ENCODE assay signal across 2 cellular contexts in genomic region chr3:59079962-59080361, GRCh38.
TF ChIP-seq lines count a peak whose summit lies in the region.

No MANE protein-coding gene starts in this region.

TF ChIP-seq in SK-N-SH treated with all-trans-retinoic acid at 6 μM for 48 hours, 23 proteins besides CTCF, POLR2A, EP300 and RAD21 (continued from another document):
- TF ChIP-seq, protein P1, sequence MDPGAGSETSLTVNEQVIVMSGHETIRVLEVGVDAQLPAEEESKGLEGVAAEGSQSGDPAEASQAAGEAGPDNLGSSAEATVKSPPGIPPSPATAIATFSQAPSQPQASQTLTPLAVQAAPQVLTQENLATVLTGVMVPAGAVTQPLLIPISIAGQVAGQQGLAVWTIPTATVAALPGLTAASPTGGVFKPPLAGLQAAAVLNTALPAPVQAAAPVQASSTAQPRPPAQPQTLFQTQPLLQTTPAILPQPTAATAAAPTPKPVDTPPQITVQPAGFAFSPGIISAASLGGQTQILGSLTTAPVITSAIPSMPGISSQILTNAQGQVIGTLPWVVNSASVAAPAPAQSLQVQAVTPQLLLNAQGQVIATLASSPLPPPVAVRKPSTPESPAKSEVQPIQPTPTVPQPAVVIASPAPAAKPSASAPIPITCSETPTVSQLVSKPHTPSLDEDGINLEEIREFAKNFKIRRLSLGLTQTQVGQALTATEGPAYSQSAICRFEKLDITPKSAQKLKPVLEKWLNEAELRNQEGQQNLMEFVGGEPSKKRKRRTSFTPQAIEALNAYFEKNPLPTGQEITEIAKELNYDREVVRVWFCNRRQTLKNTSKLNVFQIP (CRISPR knock-in tag; IDR thresholded peaks at IDR 0.05; ENCODE audit: borderline replicate concordance, low read depth): no peak

TF ChIP-seq in SK-N-SH, 30 proteins besides CTCF, POLR2A, EP300 and RAD21 (continued from another document):
- TF ChIP-seq MAX (IDR thresholded peaks at IDR 0.05; ENCODE audit: low read depth) (no peak), REST (IDR thresholded peaks at IDR 0.05; ENCODE audit: low read depth, low read length) (no peak), FOXM1 (IDR thresholded peaks at IDR 0.05; ENCODE audit: low read depth) (no peak)
- TF ChIP-seq, protein P2, sequence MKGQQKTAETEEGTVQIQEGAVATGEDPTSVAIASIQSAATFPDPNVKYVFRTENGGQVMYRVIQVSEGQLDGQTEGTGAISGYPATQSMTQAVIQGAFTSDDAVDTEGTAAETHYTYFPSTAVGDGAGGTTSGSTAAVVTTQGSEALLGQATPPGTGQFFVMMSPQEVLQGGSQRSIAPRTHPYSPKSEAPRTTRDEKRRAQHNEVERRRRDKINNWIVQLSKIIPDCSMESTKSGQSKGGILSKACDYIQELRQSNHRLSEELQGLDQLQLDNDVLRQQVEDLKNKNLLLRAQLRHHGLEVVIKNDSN (IDR thresholded peaks at IDR 0.05; ENCODE audit: borderline replicate concordance, low read depth): no peak
- TF ChIP-seq, protein P3, sequence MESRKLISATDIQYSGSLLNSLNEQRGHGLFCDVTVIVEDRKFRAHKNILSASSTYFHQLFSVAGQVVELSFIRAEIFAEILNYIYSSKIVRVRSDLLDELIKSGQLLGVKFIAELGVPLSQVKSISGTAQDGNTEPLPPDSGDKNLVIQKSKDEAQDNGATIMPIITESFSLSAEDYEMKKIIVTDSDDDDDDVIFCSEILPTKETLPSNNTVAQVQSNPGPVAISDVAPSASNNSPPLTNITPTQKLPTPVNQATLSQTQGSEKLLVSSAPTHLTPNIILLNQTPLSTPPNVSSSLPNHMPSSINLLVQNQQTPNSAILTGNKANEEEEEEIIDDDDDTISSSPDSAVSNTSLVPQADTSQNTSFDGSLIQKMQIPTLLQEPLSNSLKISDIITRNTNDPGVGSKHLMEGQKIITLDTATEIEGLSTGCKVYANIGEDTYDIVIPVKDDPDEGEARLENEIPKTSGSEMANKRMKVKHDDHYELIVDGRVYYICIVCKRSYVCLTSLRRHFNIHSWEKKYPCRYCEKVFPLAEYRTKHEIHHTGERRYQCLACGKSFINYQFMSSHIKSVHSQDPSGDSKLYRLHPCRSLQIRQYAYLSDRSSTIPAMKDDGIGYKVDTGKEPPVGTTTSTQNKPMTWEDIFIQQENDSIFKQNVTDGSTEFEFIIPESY (IDR thresholded peaks at IDR 0.05; ENCODE audit: borderline replicate concordance, low read depth): no peak
